Comparison of ENCODE assay signal across 30 cellular contexts in genomic region chr10:128887856-128888255, GRCh38.
"Had no signal": no experiment of that assay in that cellular context is flagged by ENCODE, and none has a peak within 500 bp of the region (broad histone marks: within the 10 kb centered on the region; RNA-seq: fewer than 3 reads in every experiment).

No MANE protein-coding gene starts in this region.

- H3K36me3 Mint-ChIP-seq: natural killer cell treated with Interleukin-12 subunit alpha and Interleukin-12 subunit beta and Interleukin-15 and Interleukin-18, amount 100 ng/mL, for 72 hours; stimulated activated effector memory CD8-positive, alpha-beta T cell treated with anti-CD3 and anti-CD28 coated beads, Interleukin-12 subunit alpha, Interleukin-12 subunit beta, amount 100 ng/mL, for 72 hours; stimulated activated naive B cell treated with anti-CD40 and anti-IgM and Interleukin-4, amounts not matched to agents 10 μg/mL and 1 μg/mL and 100 μg/mL, for 72 hours had no signal

- H3K27ac ChIP-seq: neutrophil, ovary, parathyroid adenoma, psoas muscle, right lobe of liver, sigmoid colon, stomach, thoracic aorta, thyroid gland, tibial nerve, upper lobe of right lung, uterus had no signal

- H3K4me1 ChIP-seq: parathyroid adenoma, psoas muscle, right lobe of liver, sigmoid colon, stomach, thyroid gland, tibial nerve, upper lobe of right lung, uterus had no signal

- H3K36me3 ChIP-seq: neutrophil, ovary, right lobe of liver, sigmoid colon, stomach, thoracic aorta, thyroid gland, tibial nerve, upper lobe of right lung, uterus had no signal

- H3K27ac Mint-ChIP-seq: naive thymus-derived CD8-positive, alpha-beta T cell; natural killer cell treated with Interleukin-12 subunit alpha and Interleukin-12 subunit beta and Interleukin-15 and Interleukin-18, amount 100 ng/mL, for 72 hours; nephron progenitor cell; progenitor cell of endocrine pancreas; stimulated activated effector memory CD8-positive, alpha-beta T cell treated with anti-CD3 and anti-CD28 coated beads, Interleukin-12 subunit alpha, Interleukin-12 subunit beta, amount 100 ng/mL, for 72 hours; stimulated activated naive B cell treated with anti-CD40 and anti-IgM and Interleukin-4, amounts not matched to agents 10 μg/mL and 1 μg/mL and 100 μg/mL, for 72 hours; stimulated activated naive CD8-positive, alpha-beta T cell treated with anti-CD3 and anti-CD28 coated beads, Interleukin-15, Interleukin-2, amounts not matched to agents 100 ng/mL and 50 ng/mL, for 24 hours had no signal

- H3K9me3 ChIP-seq: neutrophil, ovary, psoas muscle, right lobe of liver, thoracic aorta, thyroid gland, uterus had no signal

- H3K4me3 Mint-ChIP-seq: naive thymus-derived CD8-positive, alpha-beta T cell; natural killer cell treated with Interleukin-12 subunit alpha and Interleukin-12 subunit beta and Interleukin-15 and Interleukin-18, amount 100 ng/mL, for 72 hours; nephron progenitor cell; neural crest cell; stimulated activated effector memory CD8-positive, alpha-beta T cell treated with anti-CD3 and anti-CD28 coated beads, Interleukin-12 subunit alpha, Interleukin-12 subunit beta, amount 100 ng/mL, for 72 hours; stimulated activated naive B cell treated with anti-CD40 and anti-IgM and Interleukin-4, amounts not matched to agents 10 μg/mL and 1 μg/mL and 100 μg/mL, for 72 hours; stimulated activated naive CD8-positive, alpha-beta T cell treated with anti-CD3 and anti-CD28 coated beads, Interleukin-15, Interleukin-2, amounts not matched to agents 100 ng/mL and 50 ng/mL, for 24 hours had no signal

- H3K27me3 ChIP-seq: neutrophil, ovary, right lobe of liver, sigmoid colon, thyroid gland, tibial nerve, upper lobe of right lung, uterus had no signal

- H3K9me3 Mint-ChIP-seq: natural killer cell treated with Interleukin-12 subunit alpha and Interleukin-12 subunit beta and Interleukin-15 and Interleukin-18, amount 100 ng/mL, for 72 hours had no signal

- H3K4me3 ChIP-seq: ovary, psoas muscle, right lobe of liver, sigmoid colon, stomach, thoracic aorta, thyroid gland, tibial nerve, upper lobe of right lung, uterus had no signal

- H3K27me3 Mint-ChIP-seq: stimulated activated naive B cell treated with anti-CD40 and anti-IgM and Interleukin-4, amounts not matched to agents 10 μg/mL and 1 μg/mL and 100 μg/mL, for 72 hours; stimulated activated naive CD8-positive, alpha-beta T cell treated with anti-CD3 and anti-CD28 coated beads, Interleukin-15, Interleukin-2, amounts not matched to agents 100 ng/mL and 50 ng/mL, for 24 hours had no signal

- DNase-seq: naive thymus-derived CD8-positive, alpha-beta T cell; nephron progenitor cell; nucleus accumbens; ovary; posterior cingulate gyrus; psoas muscle; right cardiac atrium; right lobe of liver; sigmoid colon; small intestine; stimulated activated CD4-positive, alpha-beta T cell treated with anti-CD3 and anti-CD28 coated beads, Interleukin-15, amount 100 ng/mL, for 24 hours; stimulated activated CD4-positive, alpha-beta T cell treated with anti-CD3 and anti-CD28 coated beads, Interleukin-2, amount 100 ng/mL, for 24 hours; stimulated activated CD4-positive, alpha-beta T cell treated with anti-CD3 and anti-CD28 coated beads, Interleukin-2, amount 100 ng/mL, for 48 hours; stimulated activated CD4-positive, alpha-beta T cell treated with anti-CD3 and anti-CD28 coated beads, Interleukin-4, amount 100 ng/mL, for 24 hours; stimulated activated naive B cell treated with anti-CD40 and anti-IgM and Interleukin-4, amounts not matched to agents 10 μg/mL and 1 μg/mL and 100 μg/mL, for 72 hours; stimulated activated naive CD4-positive, alpha-beta T cell treated with Interleukin-2 at 50 U/mL for 16 hours; stomach; thyroid gland; trophoblast cell; upper lobe of right lung; uterus had no signal

- ATAC-seq: naive thymus-derived CD8-positive, alpha-beta T cell; natural killer cell treated with Interleukin-12 subunit alpha and Interleukin-12 subunit beta and Interleukin-15 and Interleukin-18, amount 100 ng/mL, for 72 hours; psoas muscle; right cardiac atrium; right lobe of liver; stimulated activated effector memory CD8-positive, alpha-beta T cell treated with anti-CD3 and anti-CD28 coated beads, Interleukin-12 subunit alpha, Interleukin-12 subunit beta, amount 100 ng/mL, for 72 hours; stimulated activated naive B cell treated with anti-CD40 and anti-IgM and Interleukin-4, amounts not matched to agents 10 μg/mL and 1 μg/mL and 100 μg/mL, for 72 hours; upper lobe of right lung had no signal

- H3K4me1 Mint-ChIP-seq: naive thymus-derived CD8-positive, alpha-beta T cell; nephron progenitor cell; neural crest cell; stimulated activated effector memory CD8-positive, alpha-beta T cell treated with anti-CD3 and anti-CD28 coated beads, Interleukin-12 subunit alpha, Interleukin-12 subunit beta, amount 100 ng/mL, for 72 hours; stimulated activated naive B cell treated with anti-CD40 and anti-IgM and Interleukin-4, amounts not matched to agents 10 μg/mL and 1 μg/mL and 100 μg/mL, for 72 hours had no signal
